1 cellular context compared by ENCODE assay signal in the genomic region with DNA sequence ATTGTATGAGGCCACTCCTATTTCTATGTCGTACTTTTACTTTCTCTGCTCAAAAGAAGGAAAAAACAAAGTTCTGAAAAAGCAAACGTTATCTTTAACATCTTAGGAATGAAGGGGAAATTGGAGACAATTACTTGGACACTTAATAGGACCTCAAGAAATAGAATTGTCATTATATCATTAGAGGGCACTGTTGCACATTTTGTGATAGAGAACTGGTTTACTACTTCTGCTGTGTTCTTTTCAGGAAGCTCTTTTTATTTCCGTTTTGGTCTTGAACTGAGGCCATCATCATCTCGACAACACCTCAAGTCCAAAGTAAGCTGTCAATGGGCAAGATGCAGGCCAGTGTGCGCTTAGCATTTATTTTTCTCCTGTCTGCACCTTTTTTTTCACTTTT.
TF ChIP-seq lines count a peak whose summit lies in the region.

No MANE protein-coding gene starts in this region.

TF ChIP-seq in GM12878, 131 proteins besides CTCF, POLR2A, EP300 and RAD21:
- TF ChIP-seq ZBTB33 (IDR thresholded peaks at IDR 0.05) (no peak), ZBTB11 (CRISPR knock-in tag; IDR thresholded peaks at IDR 0.05) (no peak), SMC3 (IDR thresholded peaks at IDR 0.05; ENCODE audit: borderline replicate concordance, low read length) (peak; percentile 23; the same call in 1 of the 2 replicates)
- TF ChIP-seq, protein P1, sequence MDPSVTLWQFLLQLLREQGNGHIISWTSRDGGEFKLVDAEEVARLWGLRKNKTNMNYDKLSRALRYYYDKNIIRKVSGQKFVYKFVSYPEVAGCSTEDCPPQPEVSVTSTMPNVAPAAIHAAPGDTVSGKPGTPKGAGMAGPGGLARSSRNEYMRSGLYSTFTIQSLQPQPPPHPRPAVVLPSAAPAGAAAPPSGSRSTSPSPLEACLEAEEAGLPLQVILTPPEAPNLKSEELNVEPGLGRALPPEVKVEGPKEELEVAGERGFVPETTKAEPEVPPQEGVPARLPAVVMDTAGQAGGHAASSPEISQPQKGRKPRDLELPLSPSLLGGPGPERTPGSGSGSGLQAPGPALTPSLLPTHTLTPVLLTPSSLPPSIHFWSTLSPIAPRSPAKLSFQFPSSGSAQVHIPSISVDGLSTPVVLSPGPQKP (IDR thresholded peaks at IDR 0.05; ENCODE audit: low read depth, low read length): no peak
